Comparison of ENCODE assay signal across 7 cellular contexts in the genomic region with DNA sequence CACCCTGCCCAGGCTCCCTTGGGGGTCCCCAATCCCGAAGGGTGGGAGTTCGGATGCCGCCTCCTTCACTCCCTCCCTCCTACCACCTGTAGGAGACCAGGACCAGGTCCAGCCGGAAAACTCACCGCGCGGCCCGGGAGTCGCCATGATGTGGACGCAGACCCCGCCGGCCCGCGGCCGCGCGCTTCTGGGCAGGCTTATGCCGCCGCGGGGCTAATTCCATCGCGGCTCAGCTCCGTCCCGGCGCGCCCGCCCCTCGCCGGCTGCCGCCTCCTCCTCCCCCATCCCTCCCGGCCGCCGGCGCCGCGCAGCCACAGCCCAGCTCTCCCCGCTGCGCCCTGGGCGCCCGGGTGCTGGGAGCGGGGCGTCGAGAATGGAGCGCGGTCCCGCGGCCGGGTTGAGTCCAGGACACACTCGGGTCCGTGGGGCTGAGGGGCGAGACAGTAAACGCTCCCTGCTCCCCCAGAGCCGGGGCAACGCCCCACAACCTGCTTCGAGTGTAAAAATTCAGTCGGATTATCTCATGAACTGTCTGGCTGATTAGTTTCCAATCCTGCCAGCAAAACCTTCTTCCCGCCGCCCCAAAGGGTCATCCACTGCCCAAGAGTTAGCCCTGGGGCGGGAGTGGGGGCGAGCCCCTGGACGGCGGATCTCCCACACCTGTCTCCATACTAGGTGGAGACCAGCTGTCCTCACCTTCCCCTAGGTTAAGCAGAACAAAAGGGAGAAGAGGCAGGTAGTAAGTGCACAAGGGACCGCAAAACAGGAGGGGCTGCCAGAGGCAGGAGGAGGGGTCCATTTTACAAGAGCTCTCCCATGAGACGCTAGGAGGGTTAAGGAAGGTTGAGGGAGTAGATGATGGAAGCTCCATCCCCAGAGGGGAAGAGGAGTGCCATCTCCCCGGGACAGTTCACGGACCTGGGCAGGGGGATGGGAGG. TPM values are rescaled to one million over a fixed set of nuclear protein-coding genes. Genes with fewer than 3 reads are reported as not detected.
DNase-seq lines count a peak whose midpoint lies in the region; TF ChIP-seq lines count a peak whose summit lies in the region.

A gene (minus strand): TSS at position 189 of the 938 bp plus-strand sequence. CDS start 42 bp downstream, at position 147.

- peaks cover 0 to 15% (median 0%) of the 10 kb centered on the region in 4 donors for H3K4me1 ChIP-seq in tibial nerve

- H3K36me3 ChIP-seq in tibial nerve = peaks cover 0 to 8% (median 0%) of the 10 kb centered on the region in 3 donors

- no peak for TF ChIP-seq EP300 in tibial nerve (IDR thresholded peaks at IDR 0.05)

- no peak within 1 kb of the TSS for H3K27ac ChIP-seq in tibial nerve

- DNase-seq in NCI-H146 (lab: John Stamatoyannopoulos, UW) = peak; percentile 81
- peak in 1 of 2 donors; percentile 6 for DNase-seq in cardiac fibroblast (ENCODE audit: low read depth in 2 of 2)
- peak; percentile 88 for DNase-seq in left kidney (ENCODE audit: low read depth, low spot score)
- DNase-seq in tibial nerve (ENCODE audit: low spot score in 2 of 2) = no peak
- DNase-seq in HPDE6-E6E7 (ENCODE audit: extremely low spot score) = no peak
- no peak for DNase-seq in superior temporal gyrus (ENCODE audit: extremely low spot score)
- no peak for DNase-seq in activated CD8-positive, alpha-beta memory T cell treated with anti-CD3 and anti-CD28 coated beads, Interleukin-2, amount 50 U/mL, for 4 hours

- peaks cover 0 to 26% of the 10 kb centered on the region in 2 donors for H3K27me3 ChIP-seq in tibial nerve

- H3K9me3 ChIP-seq in tibial nerve = no peaks in the 10 kb centered on the region

- WGBS in tibial nerve, 2 donors = 7 to 20% methylated on average over 27 of the region's 66 CpGs

- H3K4me3 ChIP-seq in cardiac fibroblast (replicated peaks in 1 of 2; ENCODE audit: low read depth in 2 of 2, low read length in 2 of 2) (peak within 1 kb of the TSS; percentile 14 to 32), tibial nerve (peak within 1 kb of the TSS in 3 of 4 donors; percentile 27 to 50 (median 28))

- no peak for TF ChIP-seq CTCF in cardiac fibroblast (IDR thresholded peaks at IDR 0.05; ENCODE audit: low read depth, low read length)
- no peak for TF ChIP-seq CTCF in tibial nerve (IDR thresholded peaks at IDR 0.05)

- TF ChIP-seq POLR2A in tibial nerve (IDR thresholded peaks at IDR 0.05) = no peak

RNA-seq across cellular contexts. Expression of the gene that starts here (rescaled TPM):
- 10 to 100 TPM; 13.8 to 23.2 (median 21.3) TPM for total RNA-seq in tibial nerve

Comparison
In these comparisons a context has a peak if more than half of its experiments do, and no peak if none do; other contexts are left out.
1. DNase-seq: peak in NCI-H146 (single experiment) and left kidney (single experiment); none in tibial nerve (0 of 2), HPDE6-E6E7 (single experiment), superior temporal gyrus (single experiment) and activated CD8-positive, alpha-beta memory T cell treated with anti-CD3 and anti-CD28 coated beads, Interleukin-2, amount 50 U/mL, for 4 hours (single experiment).